ENCODE assay signal across 1 cellular context in the genomic region with DNA sequence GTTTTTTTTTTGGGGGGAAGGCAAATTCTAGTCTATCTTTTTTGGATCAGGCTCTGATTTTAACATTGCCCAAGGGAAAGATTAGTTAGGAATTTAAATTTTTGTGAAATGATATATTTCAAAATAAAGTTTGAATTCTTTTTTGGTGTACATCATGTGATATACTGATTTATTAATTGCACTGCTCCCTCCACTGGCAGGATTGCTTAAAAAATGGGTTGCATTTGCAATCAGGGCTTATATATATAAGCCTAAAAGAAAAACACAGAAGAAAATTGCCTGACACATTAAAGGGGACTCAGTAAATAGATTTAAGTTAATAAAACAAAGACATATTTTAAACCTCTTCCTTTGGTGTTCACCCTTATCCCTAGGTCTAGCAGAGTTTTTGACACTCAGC.
TF ChIP-seq lines count a peak whose summit lies in the region.

No MANE protein-coding gene starts in this region.

TF ChIP-seq in WTC11, 78 proteins besides CTCF, POLR2A, EP300 and RAD21 (continued from another document):
- TF ChIP-seq, protein P1, sequence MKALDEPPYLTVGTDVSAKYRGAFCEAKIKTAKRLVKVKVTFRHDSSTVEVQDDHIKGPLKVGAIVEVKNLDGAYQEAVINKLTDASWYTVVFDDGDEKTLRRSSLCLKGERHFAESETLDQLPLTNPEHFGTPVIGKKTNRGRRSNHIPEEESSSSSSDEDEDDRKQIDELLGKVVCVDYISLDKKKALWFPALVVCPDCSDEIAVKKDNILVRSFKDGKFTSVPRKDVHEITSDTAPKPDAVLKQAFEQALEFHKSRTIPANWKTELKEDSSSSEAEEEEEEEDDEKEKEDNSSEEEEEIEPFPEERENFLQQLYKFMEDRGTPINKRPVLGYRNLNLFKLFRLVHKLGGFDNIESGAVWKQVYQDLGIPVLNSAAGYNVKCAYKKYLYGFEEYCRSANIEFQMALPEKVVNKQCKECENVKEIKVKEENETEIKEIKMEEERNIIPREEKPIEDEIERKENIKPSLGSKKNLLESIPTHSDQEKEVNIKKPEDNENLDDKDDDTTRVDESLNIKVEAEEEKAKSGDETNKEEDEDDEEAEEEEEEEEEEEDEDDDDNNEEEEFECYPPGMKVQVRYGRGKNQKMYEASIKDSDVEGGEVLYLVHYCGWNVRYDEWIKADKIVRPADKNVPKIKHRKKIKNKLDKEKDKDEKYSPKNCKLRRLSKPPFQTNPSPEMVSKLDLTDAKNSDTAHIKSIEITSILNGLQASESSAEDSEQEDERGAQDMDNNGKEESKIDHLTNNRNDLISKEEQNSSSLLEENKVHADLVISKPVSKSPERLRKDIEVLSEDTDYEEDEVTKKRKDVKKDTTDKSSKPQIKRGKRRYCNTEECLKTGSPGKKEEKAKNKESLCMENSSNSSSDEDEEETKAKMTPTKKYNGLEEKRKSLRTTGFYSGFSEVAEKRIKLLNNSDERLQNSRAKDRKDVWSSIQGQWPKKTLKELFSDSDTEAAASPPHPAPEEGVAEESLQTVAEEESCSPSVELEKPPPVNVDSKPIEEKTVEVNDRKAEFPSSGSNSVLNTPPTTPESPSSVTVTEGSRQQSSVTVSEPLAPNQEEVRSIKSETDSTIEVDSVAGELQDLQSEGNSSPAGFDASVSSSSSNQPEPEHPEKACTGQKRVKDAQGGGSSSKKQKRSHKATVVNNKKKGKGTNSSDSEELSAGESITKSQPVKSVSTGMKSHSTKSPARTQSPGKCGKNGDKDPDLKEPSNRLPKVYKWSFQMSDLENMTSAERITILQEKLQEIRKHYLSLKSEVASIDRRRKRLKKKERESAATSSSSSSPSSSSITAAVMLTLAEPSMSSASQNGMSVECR (CRISPR knock-in tag; IDR thresholded peaks at IDR 0.05; ENCODE audit: borderline replicate concordance): no peak
